ENCODE assay signal across 23 cellular contexts in genomic region chr1:67242016-67242415, GRCh38.
DNase-seq lines count a peak whose midpoint lies in the region; ATAC-seq and TF ChIP-seq lines count a peak whose summit lies in the region.
"Had no signal": no experiment of that assay in that cellular context is flagged by ENCODE, and none has a peak within 500 bp of the region (broad histone marks: within the 10 kb centered on the region; RNA-seq: fewer than 3 reads in every experiment).

No MANE protein-coding gene starts in this region.

- peaks cover 2 to 11% of the 10 kb centered on the region in 2 donors for H3K9me3 Mint-ChIP-seq in activated T-cell treated with anti-CD3 and anti-CD28 coated beads, Interleukin-2, amount 50 U/mL, for 72 hours
- H3K9me3 Mint-ChIP-seq in natural killer cell treated with Interleukin-12 subunit alpha and Interleukin-12 subunit beta and Interleukin-15 and Interleukin-18, amount 100 ng/mL, for 72 hours: peaks cover 2% of the 10 kb centered on the region
- no peaks in the 10 kb centered on the region for H3K9me3 Mint-ChIP-seq in natural killer cell
- peaks cover 3% of the 10 kb centered on the region for H3K9me3 Mint-ChIP-seq in activated T-helper 17 cell treated with anti-CD3 and anti-CD28 coated beads, Interleukin-2, amount 50 U/mL, for 72 hours

- H3K4me3 Mint-ChIP-seq in activated T-cell treated with anti-CD3 and anti-CD28 coated beads, Interleukin-2, amount 50 U/mL, for 72 hours: peak overlapping the region in 1 of 2 donors; percentile 27
- no peak overlapping the region for H3K4me3 Mint-ChIP-seq in natural killer cell treated with Interleukin-12 subunit alpha and Interleukin-12 subunit beta and Interleukin-15 and Interleukin-18, amount 100 ng/mL, for 72 hours
- no peak overlapping the region for H3K4me3 Mint-ChIP-seq in natural killer cell
- no peak overlapping the region for H3K4me3 Mint-ChIP-seq in activated T-helper 17 cell treated with anti-CD3 and anti-CD28 coated beads, Interleukin-2, amount 50 U/mL, for 72 hours
- H3K4me3 Mint-ChIP-seq: CD14-positive monocyte; CD4-positive, alpha-beta memory T cell; CD4-positive, CD25-positive, alpha-beta regulatory T cell; CD8-positive, alpha-beta memory T cell had no signal

- peaks cover 13 to 19% of the 10 kb centered on the region in 2 donors for H3K36me3 Mint-ChIP-seq in activated T-cell treated with anti-CD3 and anti-CD28 coated beads, Interleukin-2, amount 50 U/mL, for 72 hours (ENCODE audit: insufficient read depth in 2 of 2)
- H3K36me3 Mint-ChIP-seq in natural killer cell treated with Interleukin-12 subunit alpha and Interleukin-12 subunit beta and Interleukin-15 and Interleukin-18, amount 100 ng/mL, for 72 hours: peaks cover 31% of the 10 kb centered on the region
- H3K36me3 Mint-ChIP-seq in natural killer cell: no peaks in the 10 kb centered on the region
- peaks cover 70% of the 10 kb centered on the region for H3K36me3 Mint-ChIP-seq in activated T-helper 17 cell treated with anti-CD3 and anti-CD28 coated beads, Interleukin-2, amount 50 U/mL, for 72 hours (ENCODE audit: low read depth)
- H3K36me3 Mint-ChIP-seq: CD14-positive monocyte; CD4-positive, CD25-positive, alpha-beta regulatory T cell had no signal

- H3K27ac Mint-ChIP-seq in activated T-cell treated with anti-CD3 and anti-CD28 coated beads, Interleukin-2, amount 50 U/mL, for 72 hours: no peak overlapping the region
- H3K27ac Mint-ChIP-seq in natural killer cell treated with Interleukin-12 subunit alpha and Interleukin-12 subunit beta and Interleukin-15 and Interleukin-18, amount 100 ng/mL, for 72 hours: peak overlapping the region; percentile 56 to 84
- H3K27ac Mint-ChIP-seq in natural killer cell: no peak overlapping the region
- no peak overlapping the region for H3K27ac Mint-ChIP-seq in activated T-helper 17 cell treated with anti-CD3 and anti-CD28 coated beads, Interleukin-2, amount 50 U/mL, for 72 hours
- H3K27ac Mint-ChIP-seq: CD14-positive monocyte; CD4-positive, alpha-beta memory T cell had no signal

- H3K27me3 Mint-ChIP-seq in activated T-cell treated with anti-CD3 and anti-CD28 coated beads, Interleukin-2, amount 50 U/mL, for 72 hours (ENCODE audit: low read depth): peaks cover 6% of the 10 kb centered on the region
- H3K27me3 Mint-ChIP-seq in natural killer cell treated with Interleukin-12 subunit alpha and Interleukin-12 subunit beta and Interleukin-15 and Interleukin-18, amount 100 ng/mL, for 72 hours: no peaks in the 10 kb centered on the region
- no peaks in the 10 kb centered on the region for H3K27me3 Mint-ChIP-seq in natural killer cell (ENCODE audit: low read depth in 2 of 2)
- no peaks in the 10 kb centered on the region for H3K27me3 Mint-ChIP-seq in activated T-helper 17 cell treated with anti-CD3 and anti-CD28 coated beads, Interleukin-2, amount 50 U/mL, for 72 hours
- H3K27me3 Mint-ChIP-seq: CD4-positive, alpha-beta memory T cell; CD4-positive, CD25-positive, alpha-beta regulatory T cell had no signal

- no peak for DNase-seq in activated T-cell treated with anti-CD3 and anti-CD28 coated beads, Interleukin-2, amount 50 U/mL, for 72 hours
- DNase-seq in activated T-cell treated with anti-CD3 and anti-CD28 coated beads, Interleukin-2, amount 50 U/mL, for 1 hour: no peak
- DNase-seq in natural killer cell treated with Interleukin-12 subunit alpha and Interleukin-12 subunit beta and Interleukin-15 and Interleukin-18, amount 100 ng/mL, for 72 hours (ENCODE audit: low spot score): no peak
- DNase-seq in natural killer cell: no peak
- DNase-seq: 8988T; ACHN; BE2C; C1 segment of cervical spinal cord; CD4-positive, alpha-beta memory T cell; CD4-positive, CD25-positive, alpha-beta regulatory T cell; CD8-positive, alpha-beta memory T cell; COR-L47; DMS 273 treated with DMSO at 0.1 percent for 48 hours; DMS153; DMS53; DMS79; DND-41; EL; GDM1 had no signal

- no peak for TF ChIP-seq CTCF in natural killer cell (IDR thresholded peaks at IDR 0.05)

- intact Hi-C loops in natural killer cell (cut with micrococcal nuclease): no loop called here

- peaks cover 34% of the 10 kb centered on the region for H3K4me1 Mint-ChIP-seq in activated T-cell treated with anti-CD3 and anti-CD28 coated beads, Interleukin-2, amount 50 U/mL, for 72 hours (ENCODE audit: low read depth)
- peaks cover 26 to 45% of the 10 kb centered on the region in 2 donors for H3K4me1 Mint-ChIP-seq in natural killer cell treated with Interleukin-12 subunit alpha and Interleukin-12 subunit beta and Interleukin-15 and Interleukin-18, amount 100 ng/mL, for 72 hours (ENCODE audit: low read depth in 2 of 2)
- H3K4me1 Mint-ChIP-seq in natural killer cell: no peaks in the 10 kb centered on the region
- peaks cover 6% of the 10 kb centered on the region for H3K4me1 Mint-ChIP-seq in activated T-helper 17 cell treated with anti-CD3 and anti-CD28 coated beads, Interleukin-2, amount 50 U/mL, for 72 hours
- H3K4me1 Mint-ChIP-seq: CD14-positive monocyte; CD4-positive, alpha-beta memory T cell had no signal

- peak; percentile 56 to 59 for ATAC-seq in activated T-cell treated with anti-CD3 and anti-CD28 coated beads, Interleukin-2, amount 50 U/mL, for 72 hours (replicated peaks in 1 of 2)
- ATAC-seq in natural killer cell treated with Interleukin-12 subunit alpha and Interleukin-12 subunit beta and Interleukin-15 and Interleukin-18, amount 100 ng/mL, for 72 hours: no peak
- no peak for ATAC-seq in natural killer cell
- peak; percentile 24 for ATAC-seq in activated T-helper 17 cell treated with anti-CD3 and anti-CD28 coated beads, Interleukin-2, amount 50 U/mL, for 72 hours (replicated peaks)
- ATAC-seq in HG03039 (IDR thresholded peaks at IDR 0.05; ENCODE audit: unreplicated experiment): no peak
- ATAC-seq: GM12878 had no signal

Comparison
In these comparisons a context has a peak if more than half of its experiments do, and no peak if none do; other contexts are left out.
1. H3K27ac Mint-ChIP-seq: peak in natural killer cell treated with Interleukin-12 subunit alpha and Interleukin-12 subunit beta and Interleukin-15 and Interleukin-18, amount 100 ng/mL, for 72 hours (2 of 2); none in activated T-cell treated with anti-CD3 and anti-CD28 coated beads, Interleukin-2, amount 50 U/mL, for 72 hours (single experiment), natural killer cell (0 of 2) and activated T-helper 17 cell treated with anti-CD3 and anti-CD28 coated beads, Interleukin-2, amount 50 U/mL, for 72 hours (single experiment).
2. ATAC-seq: peak in activated T-cell treated with anti-CD3 and anti-CD28 coated beads, Interleukin-2, amount 50 U/mL, for 72 hours (2 of 2) and activated T-helper 17 cell treated with anti-CD3 and anti-CD28 coated beads, Interleukin-2, amount 50 U/mL, for 72 hours (single experiment); none in natural killer cell treated with Interleukin-12 subunit alpha and Interleukin-12 subunit beta and Interleukin-15 and Interleukin-18, amount 100 ng/mL, for 72 hours (0 of 2), natural killer cell (0 of 3) and HG03039 (single experiment).